ENCODE assay signal across 8 cellular contexts in genomic region chr6:148166339-148166949, GRCh38.
DNase-seq lines count a peak whose midpoint lies in the region; ATAC-seq and TF ChIP-seq lines count a peak whose summit lies in the region.

No MANE protein-coding gene starts in this region.

- no peak overlapping the region for H2AK9ac ChIP-seq in IMR-90 (replicated peaks; ENCODE audit: low read depth, low read length, poor library complexity)

- ATAC-seq in IMR-90 (ENCODE audit: low read depth) (peak; percentile 75), RWPE2 (ENCODE audit: low read depth) (no peak), HG03439 (IDR thresholded peaks at IDR 0.05; ENCODE audit: unreplicated experiment) (no peak)

- no peak overlapping the region for H2BK15ac ChIP-seq in IMR-90 (ENCODE audit: low read depth, low read length)

- H3K27me3 ChIP-seq in IMR-90 (ENCODE audit: control insufficient read depth, insufficient read depth, low read length) (no peaks in the 10 kb centered on the region; the same call in 1 of the 2 replicates), RWPE2 (ENCODE audit: insufficient read depth, poor library complexity, severe bottlenecking) (no peaks in the 10 kb centered on the region), esophagus muscularis mucosa (no peaks in the 10 kb centered on the region)

- H3K9me1 ChIP-seq in IMR-90 (ENCODE audit: insufficient read depth, low read length): no peaks in the 10 kb centered on the region

- H3K27ac Mint-ChIP-seq in progenitor cell of endocrine pancreas: no peak overlapping the region

- H2AK5ac ChIP-seq in IMR-90 (ENCODE audit: low read depth, low read length): no peak overlapping the region

- dilution Hi-C loops in IMR-90 (cut with HindIII; ENCODE audit: low sequenced_read_pairs, unreplicated experiment): no loop called here

- no peak overlapping the region for H3K4ac ChIP-seq in IMR-90 (ENCODE audit: low read depth, low read length)

- POLR2A ChIA-PET in IMR-90 (lab: Charles Lee; ENCODE audit: unreplicated experiment): no interaction called here

- H3K36me3 ChIP-seq in IMR-90 (ENCODE audit: control insufficient read depth, insufficient read depth, low read length): no peaks in the 10 kb centered on the region
- no peaks in the 10 kb centered on the region for H3K36me3 ChIP-seq in RWPE2 (ENCODE audit: low read depth)
- H3K36me3 ChIP-seq in esophagus muscularis mucosa: no peaks in the 10 kb centered on the region

- no peaks in the 10 kb centered on the region for H3K79me1 ChIP-seq in IMR-90 (ENCODE audit: low read depth in 1 of 2, low read length in 2 of 2)

- WGBS in IMR-90 (ENCODE audit: extremely low coverage in 2 of 2, insufficient read length in 1 of 2), 2 experiments: no CpG with 5 or more reads among the region's 6 CpGs
- 37% methylated on average over 6 of the region's 6 CpGs for WGBS in esophagus muscularis mucosa

- no peak overlapping the region for H2AFZ ChIP-seq in IMR-90 (replicated peaks; ENCODE audit: low read length, poor library complexity)

- in situ Hi-C loops in IMR-90 (cut with MboI; ENCODE audit: low sequenced_read_pairs): loop anchor here (5.0 to 25.0 kb wide), 2 partner anchors 659 to 1304 kb away; partner anchors contain the start of gene SAMD5

- no peak overlapping the region for H4K91ac ChIP-seq in IMR-90 (ENCODE audit: insufficient read depth, low read depth, low read length)

- intact Hi-C loops in IMR-90 (cut with micrococcal nuclease): loop anchor here (1.0 to 10.0 kb wide), 3 partner anchors 412 to 774 kb away; no protein-coding TSS in a partner anchor
- intact Hi-C loops in esophagus muscularis mucosa (cut with DNase I): loop anchor here (1.0 kb wide), 1 partner anchor 660 kb away; no protein-coding TSS in a partner anchor

- no peak overlapping the region for H2BK20ac ChIP-seq in IMR-90 (ENCODE audit: low read depth, low read length)

- H4K8ac ChIP-seq in IMR-90 (ENCODE audit: low read depth in 2 of 2, low read length in 2 of 2): no peak overlapping the region

- H3K4me1 Mint-ChIP-seq in progenitor cell of endocrine pancreas (ENCODE audit: low read depth): no peaks in the 10 kb centered on the region

- H3K27ac ChIP-seq in IMR-90 (ENCODE audit: insufficient read depth, low read length): no peak overlapping the region
- H3K27ac ChIP-seq in RWPE2 (ENCODE audit: poor library complexity, severe bottlenecking): no peak overlapping the region
- no peak overlapping the region for H3K27ac ChIP-seq in esophagus muscularis mucosa (replicated peaks in 1 of 4)

- peak; percentile 26 for DNase-seq in NCI-H2196 (lab: John Stamatoyannopoulos, UW; ENCODE audit: unreplicated experiment)
- DNase-seq in NCI-H2196 treated with DMSO at 0.1 percent for 48 hours (lab: John Stamatoyannopoulos, UW; ENCODE audit: unreplicated experiment): no peak
- DNase-seq in IMR-90: peak; percentile 72
- DNase-seq in RWPE2 (ENCODE audit: low spot score): no peak
- DNase-seq in esophagus muscularis mucosa (ENCODE audit: extremely low spot score): no peak
- DNase-seq in progenitor cell of endocrine pancreas (ENCODE audit: low spot score, unreplicated experiment): no peak
- no peak for DNase-seq in stimulated activated CD4-positive, alpha-beta T cell treated with anti-CD3 and anti-CD28 coated beads, Interleukin-1b, Interleukin-23, amount 100 ng/mL, for 48 hours

- H4K5ac ChIP-seq in IMR-90 (ENCODE audit: low read depth, low read length): no peak overlapping the region

- no peak overlapping the region for H3K56ac ChIP-seq in IMR-90 (ENCODE audit: extremely low read depth, insufficient read depth, low read length)

- TF ChIP-seq CTCF in IMR-90 (conservative IDR thresholded peaks at IDR 0.05; ENCODE audit: low read depth, low read length): peak; percentile 71
- TF ChIP-seq CTCF in RWPE2 (IDR thresholded peaks at IDR 0.05; ENCODE audit: poor library complexity, severe bottlenecking): peak; percentile 85
- peak; percentile 65 to 73 (median 73) for TF ChIP-seq CTCF in esophagus muscularis mucosa (IDR thresholded peaks at IDR 0.05)
- peak; percentile 85 for TF ChIP-seq CTCF in progenitor cell of endocrine pancreas (IDR thresholded peaks at IDR 0.05; ENCODE audit: unreplicated experiment)

- H3K4me3 ChIP-seq in IMR-90 (ENCODE audit: insufficient read depth, low read depth, low read length) (no peak overlapping the region), RWPE2 (ENCODE audit: severe bottlenecking) (no peak overlapping the region), esophagus muscularis mucosa (no peak overlapping the region)

- no peaks in the 10 kb centered on the region for H4K20me1 ChIP-seq in IMR-90 (ENCODE audit: insufficient read depth, low read length)

- no peak overlapping the region for H2BK120ac ChIP-seq in IMR-90 (ENCODE audit: low read depth, low read length)

- no peaks in the 10 kb centered on the region for H3K36me3 Mint-ChIP-seq in progenitor cell of endocrine pancreas (ENCODE audit: insufficient read depth)

- no peaks in the 10 kb centered on the region for H3K9me3 ChIP-seq in IMR-90 (ENCODE audit: control insufficient read depth, insufficient read depth, low read length)
- no peaks in the 10 kb centered on the region for H3K9me3 ChIP-seq in RWPE2 (ENCODE audit: severe bottlenecking)
- no peaks in the 10 kb centered on the region for H3K9me3 ChIP-seq in esophagus muscularis mucosa

- no peaks in the 10 kb centered on the region for H3K9me3 Mint-ChIP-seq in progenitor cell of endocrine pancreas (ENCODE audit: low read depth)

- peak; percentile 72 for TF ChIP-seq RAD21 in IMR-90 (IDR thresholded peaks at IDR 0.05; ENCODE audit: low read length)

- TF ChIP-seq EP300 in esophagus muscularis mucosa (IDR thresholded peaks at IDR 0.05): no peak

- no peaks in the 10 kb centered on the region for H3K27me3 Mint-ChIP-seq in progenitor cell of endocrine pancreas

- H3K4me3 Mint-ChIP-seq in progenitor cell of endocrine pancreas (ENCODE audit: low read depth): no peak overlapping the region

- H3K4me2 ChIP-seq in IMR-90 (ENCODE audit: low read depth, low read length): no peak overlapping the region

- BruUV-seq in IMR-90 (replicated peaks; lab: Mats Ljungman, UMichigan): no TSS peak

- H3K18ac ChIP-seq in IMR-90 (ENCODE audit: low read depth, low read length): no peak overlapping the region

- no peak for TF ChIP-seq POLR2A in IMR-90 (IDR thresholded peaks at IDR 0.05; ENCODE audit: low read depth, low read length)
- TF ChIP-seq POLR2A in esophagus muscularis mucosa (IDR thresholded peaks at IDR 0.05; ENCODE audit: low read depth): no peak

- H3K4me1 ChIP-seq in IMR-90 (ENCODE audit: control insufficient read depth, insufficient read depth, low read length) (no peaks in the 10 kb centered on the region), RWPE2 (ENCODE audit: insufficient read depth, poor library complexity, severe bottlenecking) (no peaks in the 10 kb centered on the region), esophagus muscularis mucosa (no peaks in the 10 kb centered on the region)

- CTCF ChIA-PET in IMR-90 (lab: Yijun Ruan, JAX): interaction anchor here (1.2 to 3.2 kb wide), 3 partner anchors 659 to 663 kb away, joined by 3 to 30 read pairs (median 8); no protein-coding TSS in a partner anchor

- no peak overlapping the region for H3K14ac ChIP-seq in IMR-90 (replicated peaks; ENCODE audit: low read depth, low read length)

- H2BK5ac ChIP-seq in IMR-90 (ENCODE audit: low read depth, low read length, poor library complexity, severe bottlenecking): no peak overlapping the region

- H3K23ac ChIP-seq in IMR-90 (ENCODE audit: low read depth, low read length): no peak overlapping the region

- no peak overlapping the region for H3K9ac ChIP-seq in IMR-90 (ENCODE audit: low read depth, low read length)

TF ChIP-seq in IMR-90, 13 proteins besides CTCF, POLR2A, EP300 and RAD21:
- TF ChIP-seq SMC3 (IDR thresholded peaks at IDR 0.05; ENCODE audit: low read depth, low read length) (peak; percentile 77), RFX5 (IDR thresholded peaks at IDR 0.05; ENCODE audit: low read depth, low read length) (no peak), NFE2L2 (IDR thresholded peaks at IDR 0.05; ENCODE audit: low read depth, low read length) (no peak)

Comparison
In these comparisons a context has a peak if more than half of its experiments do, and no peak if none do; other contexts are left out.
1. DNase-seq: peak in NCI-H2196 (single experiment) and IMR-90 (single experiment); none in NCI-H2196 treated with DMSO at 0.1 percent for 48 hours (single experiment), RWPE2 (single experiment), esophagus muscularis mucosa (single experiment), progenitor cell of endocrine pancreas (single experiment) and stimulated activated CD4-positive, alpha-beta T cell treated with anti-CD3 and anti-CD28 coated beads, Interleukin-1b, Interleukin-23, amount 100 ng/mL, for 48 hours (single experiment).
2. Peak in every context shown above with its lines, with median percentiles within 50 percentile points of each other: CTCF ChIP-seq.